8 cellular contexts compared by ENCODE assay signal in the genomic region with DNA sequence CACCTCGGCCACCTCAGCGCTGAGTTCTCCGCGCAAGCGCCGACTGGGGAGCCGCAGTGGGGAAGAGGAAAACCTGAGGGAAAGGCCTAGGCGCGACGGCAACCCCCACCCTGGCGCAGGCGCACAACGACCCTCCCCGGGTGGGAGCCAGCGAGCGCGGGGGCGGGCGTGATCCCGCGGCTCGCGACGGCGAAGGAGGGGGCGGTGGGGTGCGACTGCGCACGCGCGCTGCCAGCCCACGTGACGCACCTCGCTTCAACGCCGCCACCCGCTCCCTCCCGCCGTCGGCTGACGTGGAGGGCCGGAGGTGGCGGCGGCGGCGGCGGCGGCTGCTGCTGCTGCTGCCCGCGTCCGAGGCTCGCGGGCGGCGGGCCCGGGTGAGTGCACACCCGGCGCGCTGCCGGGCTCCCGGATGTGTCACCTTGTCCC. TPM values are rescaled to one million over a fixed set of nuclear protein-coding genes. Genes with fewer than 3 reads are reported as not detected.
A peak's percentile ranks its signal among the peaks of the same experiment; 100 is the strongest.
DNase-seq lines count a peak whose midpoint lies in the region; ATAC-seq, FAIRE-seq and TF ChIP-seq lines count a peak whose summit lies in the region.

A gene (minus strand): TSS at position 84 of the 429 bp plus-strand sequence. CDS start 556 bp downstream, outside the sequence.
A gene with protein sequence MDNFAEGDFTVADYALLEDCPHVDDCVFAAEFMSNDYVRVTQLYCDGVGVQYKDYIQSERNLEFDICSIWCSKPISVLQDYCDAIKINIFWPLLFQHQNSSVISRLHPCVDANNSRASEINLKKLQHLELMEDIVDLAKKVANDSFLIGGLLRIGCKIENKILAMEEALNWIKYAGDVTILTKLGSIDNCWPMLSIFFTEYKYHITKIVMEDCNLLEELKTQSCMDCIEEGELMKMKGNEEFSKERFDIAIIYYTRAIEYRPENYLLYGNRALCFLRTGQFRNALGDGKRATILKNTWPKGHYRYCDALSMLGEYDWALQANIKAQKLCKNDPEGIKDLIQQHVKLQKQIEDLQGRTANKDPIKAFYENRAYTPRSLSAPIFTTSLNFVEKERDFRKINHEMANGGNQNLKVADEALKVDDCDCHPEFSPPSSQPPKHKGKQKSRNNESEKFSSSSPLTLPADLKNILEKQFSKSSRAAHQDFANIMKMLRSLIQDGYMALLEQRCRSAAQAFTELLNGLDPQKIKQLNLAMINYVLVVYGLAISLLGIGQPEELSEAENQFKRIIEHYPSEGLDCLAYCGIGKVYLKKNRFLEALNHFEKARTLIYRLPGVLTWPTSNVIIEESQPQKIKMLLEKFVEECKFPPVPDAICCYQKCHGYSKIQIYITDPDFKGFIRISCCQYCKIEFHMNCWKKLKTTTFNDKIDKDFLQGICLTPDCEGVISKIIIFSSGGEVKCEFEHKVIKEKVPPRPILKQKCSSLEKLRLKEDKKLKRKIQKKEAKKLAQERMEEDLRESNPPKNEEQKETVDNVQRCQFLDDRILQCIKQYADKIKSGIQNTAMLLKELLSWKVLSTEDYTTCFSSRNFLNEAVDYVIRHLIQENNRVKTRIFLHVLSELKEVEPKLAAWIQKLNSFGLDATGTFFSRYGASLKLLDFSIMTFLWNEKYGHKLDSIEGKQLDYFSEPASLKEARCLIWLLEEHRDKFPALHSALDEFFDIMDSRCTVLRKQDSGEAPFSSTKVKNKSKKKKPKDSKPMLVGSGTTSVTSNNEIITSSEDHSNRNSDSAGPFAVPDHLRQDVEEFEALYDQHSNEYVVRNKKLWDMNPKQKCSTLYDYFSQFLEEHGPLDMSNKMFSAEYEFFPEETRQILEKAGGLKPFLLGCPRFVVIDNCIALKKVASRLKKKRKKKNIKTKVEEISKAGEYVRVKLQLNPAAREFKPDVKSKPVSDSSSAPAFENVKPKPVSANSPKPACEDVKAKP (N-terminal part only) (plus strand): TSS at position 267 of the 429 bp plus-strand sequence. CDS start 14,004 bp downstream, outside the sequence.

- H3K4me3 ChIP-seq in keratinocyte (ENCODE audit: control insufficient read depth in 2 of 3, extremely low read depth in 1 of 3, insufficient read depth in 2 of 3, low read depth in 1 of 3, low read length in 3 of 3) = peak within 1 kb of the TSS; percentile 95 to 99 (median 98)

- H3K9ac ChIP-seq in keratinocyte (ENCODE audit: control insufficient read depth, extremely low read depth, insufficient read depth, low read length) = peak within 1 kb of the TSS; percentile 92

- peaks cover 46% of the 10 kb centered on the region for H3K79me2 ChIP-seq in keratinocyte (ENCODE audit: control insufficient read depth, insufficient read depth, low read length)

- peak within 1 kb of the TSS; percentile 99 for H3K4me2 ChIP-seq in keratinocyte (ENCODE audit: control insufficient read depth, extremely low read depth, insufficient read depth, low read depth, low read length)

- dilution Hi-C loops in keratinocyte (cut with MboI; ENCODE audit: extremely low pct_ligation_motif_present, low sequenced_read_pairs) = no loop called here

- FAIRE-seq in keratinocyte (lab: Jason Lieb, UNC) = no peak

- ATAC-seq in GM19035 (IDR thresholded peaks at IDR 0.05; ENCODE audit: unreplicated experiment) (peak; percentile 77), HG03342 (IDR thresholded peaks at IDR 0.05; ENCODE audit: unreplicated experiment) (peak; percentile 62)

- H3K9me1 ChIP-seq in keratinocyte (ENCODE audit: control insufficient read depth, extremely low read depth, insufficient read depth, low read length) = no peaks in the 10 kb centered on the region

- H3K9me3 ChIP-seq in keratinocyte (ENCODE audit: control insufficient read depth, low read depth, low read length) = no peaks in the 10 kb centered on the region

- peak within 1 kb of the TSS; percentile 89 for H3K27ac ChIP-seq in keratinocyte (ENCODE audit: control insufficient read depth, insufficient read depth, low read length)

- no peaks in the 10 kb centered on the region for H3K36me3 ChIP-seq in keratinocyte (ENCODE audit: control insufficient read depth in 2 of 2, extremely low read depth in 1 of 2, insufficient read depth in 2 of 2, low read length in 2 of 2)

- peaks cover 17% of the 10 kb centered on the region for H3K4me1 ChIP-seq in keratinocyte (ENCODE audit: control insufficient read depth, extremely low read depth, insufficient read depth, low read length)

- TF ChIP-seq CTCF in keratinocyte (optimal IDR thresholded peaks at IDR 0.05 in 1 of 3, IDR thresholded peaks at IDR 0.05 in 1 of 3, conservative IDR thresholded peaks at IDR 0.05 in 1 of 3; ENCODE audit: extremely low read depth in 1 of 3, insufficient read depth in 2 of 3, low read length in 3 of 3) = no peak

- H2AFZ ChIP-seq in keratinocyte (ENCODE audit: control insufficient read depth, low read length) = peak within 1 kb of the TSS; percentile 92

- DNase-seq in AG08395 (ENCODE audit: low spot score) = peak; percentile 99
- DNase-seq in NCI-H446 (lab: John Stamatoyannopoulos, UW) = peak; percentile 93 to 97
- DNase-seq in activated CD4-positive, CD25-positive, alpha-beta regulatory T cell treated with anti-CD3 and anti-CD28 coated beads, Interleukin-2, amount 50 U/mL, for 16 hours (ENCODE audit: low read depth, low spot score) = peak; percentile 87
- peak; percentile 96 for DNase-seq in central memory CD4-positive, alpha-beta T cell
- DNase-seq in keratinocyte (ENCODE audit: low read depth, low spot score) = peak; percentile 68
- peak; percentile 96 to 98 for DNase-seq in stimulated activated CD4-positive, alpha-beta T cell treated with anti-CD3 and anti-CD28 coated beads, Interleukin-15, amount 100 ng/mL, for 1 hour (ENCODE audit: low read depth in 1 of 2, low spot score in 1 of 2)

- no peaks in the 10 kb centered on the region for H4K20me1 ChIP-seq in keratinocyte (ENCODE audit: control insufficient read depth, extremely low read depth, insufficient read depth, low read length)

- H3K27me3 ChIP-seq in keratinocyte (ENCODE audit: control insufficient read depth, extremely low read depth, insufficient read depth, low read length) = no peaks in the 10 kb centered on the region

RNA-seq across cellular contexts. Expression of the first gene that starts in this region (rescaled TPM):
- 12.3 to 31.8 TPM (median 22.4 TPM) in 3 replicates for polyA plus RNA-seq in keratinocyte
- 3.1 TPM for polyA plus RNA-seq in keratinocyte (2011; ENCODE audit: low read depth)
- polyA plus RNA-seq in keratinocyte (2011; cell fraction: cytosol; rRNA removed) = 15.5 and 43.0 TPM in 2 replicates
- polyA plus RNA-seq in keratinocyte (2011; cell fraction: nucleus; rRNA removed) = 13.8 and 16.2 TPM in 2 replicates
- polyA plus RNA-seq in keratinocyte (2012; ENCODE audit: low replicate concordance) = 11.6 and 12.5 TPM in 2 replicates
- polyA minus RNA-seq in keratinocyte = 6.2 to 11.4 TPM (median 6.2 TPM) in 3 replicates
- 11.1 TPM for polyA minus RNA-seq in keratinocyte (2011; cell fraction: cytosol; rRNA and poly(A)+ RNA removed)
- 1.7 and 4.0 TPM in 2 replicates for polyA minus RNA-seq in keratinocyte (2011; cell fraction: nucleus; rRNA and poly(A)+ RNA removed)

RNA-seq across cellular contexts. Expression of the second gene that starts in this region (rescaled TPM):
- 37.0 to 42.8 TPM (median 38.5 TPM) in 3 replicates for polyA plus RNA-seq in keratinocyte
- polyA plus RNA-seq in keratinocyte (2011; ENCODE audit: low read depth) = 177 TPM
- 38.0 and 40.7 TPM in 2 replicates for polyA plus RNA-seq in keratinocyte (2011; cell fraction: cytosol; rRNA removed)
- polyA plus RNA-seq in keratinocyte (2011; cell fraction: nucleus; rRNA removed) = 90.5 and 92.8 TPM in 2 replicates
- polyA plus RNA-seq in keratinocyte (2012; ENCODE audit: low replicate concordance) = 23.5 and 36.1 TPM in 2 replicates
- 18.4 to 77.9 TPM (median 41.8 TPM) in 3 replicates for polyA minus RNA-seq in keratinocyte
- polyA minus RNA-seq in keratinocyte (2011; cell fraction: cytosol; rRNA and poly(A)+ RNA removed) = 68.9 TPM
- polyA minus RNA-seq in keratinocyte (2011; cell fraction: nucleus; rRNA and poly(A)+ RNA removed) = 65.2 and 134 TPM in 2 replicates

Comparison
In these comparisons a context has a peak if more than half of its experiments do, and no peak if none do; other contexts are left out.
1. Peak in every context shown above with its lines: DNase-seq, ATAC-seq, H3K4me3 ChIP-seq and H3K27ac ChIP-seq.